Comparison of ENCODE assay signal across 8 cellular contexts in the genomic region with DNA sequence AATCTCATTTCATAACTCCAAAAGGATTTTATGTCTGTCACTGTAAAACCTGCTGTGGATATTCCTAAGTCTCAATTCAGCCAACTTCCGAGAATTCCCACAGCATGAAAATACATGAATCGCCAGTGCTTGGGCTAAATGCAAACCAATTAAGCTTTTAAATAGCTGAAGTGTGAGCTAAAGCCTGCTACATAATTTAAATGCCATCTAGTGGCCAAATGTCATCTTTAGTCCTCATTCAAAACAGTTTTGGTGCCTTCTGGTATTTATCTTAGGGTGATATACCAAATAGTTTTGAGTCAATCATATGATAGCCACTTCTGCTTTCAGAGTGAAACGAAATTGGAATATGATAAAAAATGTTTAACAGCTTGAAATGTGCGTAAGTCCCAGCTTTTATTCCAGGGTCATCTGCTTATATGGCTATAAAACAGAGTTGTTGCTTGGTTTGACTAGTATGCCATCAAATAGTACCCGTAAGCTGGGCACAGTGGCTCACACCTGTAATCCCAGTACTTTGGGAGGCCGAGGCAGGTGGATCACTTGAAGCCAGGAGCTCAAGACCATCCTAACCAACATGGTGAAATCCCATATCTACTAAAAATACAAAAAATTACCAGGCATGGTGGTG. TPM values are rescaled to one million over a fixed set of nuclear protein-coding genes. Genes with fewer than 3 reads are reported as not detected.
A peak's percentile ranks its signal among the peaks of the same experiment; 100 is the strongest.
DNase-seq lines count a peak whose midpoint lies in the region; ATAC-seq and TF ChIP-seq lines count a peak whose summit lies in the region.

No MANE protein-coding gene starts in this region.

- TF ChIP-seq POLR2A in right lobe of liver (IDR thresholded peaks at IDR 0.05), result no peak

- intact Hi-C loops in right lobe of liver (cut with DNase I), result no loop called here
- intact Hi-C loops in activated naive CD4-positive, alpha-beta T cell treated with anti-CD3 and anti-CD28 coated beads for 36 hours (cut with micrococcal nuclease), result loop anchor here (1.0 kb wide), 2 partner anchors 26 to 41 kb away; a partner anchor contains a TSS

- H3K27ac ChIP-seq in right lobe of liver, result no peak overlapping the region

- no peak overlapping the region for H3K4me3 ChIP-seq in AG09309 (ENCODE audit: control insufficient read depth, low read depth, low read length)
- no peak overlapping the region for H3K4me3 ChIP-seq in right lobe of liver

- no peaks in the 10 kb centered on the region for H3K9me3 ChIP-seq in right lobe of liver

- peaks cover 5% of the 10 kb centered on the region for H3K9me3 Mint-ChIP-seq in activated naive CD4-positive, alpha-beta T cell treated with anti-CD3 and anti-CD28 coated beads for 36 hours

- H3K27me3 ChIP-seq in right lobe of liver, result no peaks in the 10 kb centered on the region

- no peaks in the 10 kb centered on the region for H3K27me3 Mint-ChIP-seq in activated naive CD4-positive, alpha-beta T cell treated with anti-CD3 and anti-CD28 coated beads for 36 hours (ENCODE audit: low read depth)

- H3K27ac Mint-ChIP-seq in activated naive CD4-positive, alpha-beta T cell treated with anti-CD3 and anti-CD28 coated beads for 36 hours, result no peak overlapping the region

- ATAC-seq in GM18858 (IDR thresholded peaks at IDR 0.05; ENCODE audit: unreplicated experiment), result peak; percentile 77
- ATAC-seq in HG03280 (IDR thresholded peaks at IDR 0.05; ENCODE audit: unreplicated experiment), result peak; percentile 75
- ATAC-seq in right lobe of liver, result peak; percentile 89 to 96 (median 89)

- DNase-seq in AG09309 (ENCODE audit: low read depth) (peak; percentile 17), NCI-H526 treated with DMSO at 0.1 percent for 48 hours (lab: John Stamatoyannopoulos, UW) (peak; percentile 5), cerebellum (ENCODE audit: low spot score) (peak; percentile 51), right lobe of liver (no peak)
- no peak for DNase-seq in central memory CD4-positive, alpha-beta T cell
- DNase-seq in activated naive CD4-positive, alpha-beta T cell treated with anti-CD3 and anti-CD28 coated beads for 36 hours, result no peak

- TF ChIP-seq CTCF in AG09309 (IDR thresholded peaks at IDR 0.05; ENCODE audit: control insufficient read depth, insufficient read depth, low read depth, low read length, missing control alignments) (peak; percentile 48), right lobe of liver (IDR thresholded peaks at IDR 0.05) (peak; percentile 60 to 64 (median 62))

- H3K4me1 ChIP-seq in right lobe of liver, result no peaks in the 10 kb centered on the region

- 28% methylated on average over 6 of the region's 6 CpGs for WGBS in right lobe of liver (ENCODE audit: insufficient coverage, low coverage, low lambda C conversion rate, missing lambda C conversion rate)

- no peak overlapping the region for H3K4me3 Mint-ChIP-seq in activated naive CD4-positive, alpha-beta T cell treated with anti-CD3 and anti-CD28 coated beads for 36 hours

- H3K4me1 Mint-ChIP-seq in activated naive CD4-positive, alpha-beta T cell treated with anti-CD3 and anti-CD28 coated beads for 36 hours (ENCODE audit: low read depth), result no peaks in the 10 kb centered on the region

- H3K36me3 Mint-ChIP-seq in activated naive CD4-positive, alpha-beta T cell treated with anti-CD3 and anti-CD28 coated beads for 36 hours (ENCODE audit: low read depth), result peaks cover 2% of the 10 kb centered on the region

- CTCF ChIA-PET in activated naive CD4-positive, alpha-beta T cell treated with anti-CD3 and anti-CD28 coated beads for 36 hours (lab: Charles Lee), result interaction anchor here (0.6 to 1.3 kb wide), 3 partner anchors 26 to 662 kb away, joined by 3 to 7 read pairs (median 4); no protein-coding TSS in a partner anchor

- no peaks in the 10 kb centered on the region for H3K36me3 ChIP-seq in right lobe of liver

RNA-seq across cellular contexts. Expression of a gene that starts 41.8 kb away (rescaled TPM):
- total RNA-seq in cerebellum (139 TPM), right lobe of liver (100 to 1,000 TPM in 2 of 6 experiments, 10 to 100 TPM in 4; 34.0 to 153 (median 78.5) TPM)
- 100 to 1,000 TPM; 206 to 214 TPM for total RNA-seq in activated naive CD4-positive, alpha-beta T cell treated with anti-CD3 and anti-CD28 coated beads for 36 hours

Comparison
In these comparisons a context has a peak if more than half of its experiments do, and no peak if none do; other contexts are left out.
1. DNase-seq: peak in AG09309 (single experiment), NCI-H526 treated with DMSO at 0.1 percent for 48 hours (single experiment) and cerebellum (single experiment); none in right lobe of liver (0 of 3), central memory CD4-positive, alpha-beta T cell (single experiment) and activated naive CD4-positive, alpha-beta T cell treated with anti-CD3 and anti-CD28 coated beads for 36 hours (single experiment).
2. Peak in every context shown above with its lines, with median percentiles within 50 percentile points of each other: ATAC-seq.